In the genomic region with DNA sequence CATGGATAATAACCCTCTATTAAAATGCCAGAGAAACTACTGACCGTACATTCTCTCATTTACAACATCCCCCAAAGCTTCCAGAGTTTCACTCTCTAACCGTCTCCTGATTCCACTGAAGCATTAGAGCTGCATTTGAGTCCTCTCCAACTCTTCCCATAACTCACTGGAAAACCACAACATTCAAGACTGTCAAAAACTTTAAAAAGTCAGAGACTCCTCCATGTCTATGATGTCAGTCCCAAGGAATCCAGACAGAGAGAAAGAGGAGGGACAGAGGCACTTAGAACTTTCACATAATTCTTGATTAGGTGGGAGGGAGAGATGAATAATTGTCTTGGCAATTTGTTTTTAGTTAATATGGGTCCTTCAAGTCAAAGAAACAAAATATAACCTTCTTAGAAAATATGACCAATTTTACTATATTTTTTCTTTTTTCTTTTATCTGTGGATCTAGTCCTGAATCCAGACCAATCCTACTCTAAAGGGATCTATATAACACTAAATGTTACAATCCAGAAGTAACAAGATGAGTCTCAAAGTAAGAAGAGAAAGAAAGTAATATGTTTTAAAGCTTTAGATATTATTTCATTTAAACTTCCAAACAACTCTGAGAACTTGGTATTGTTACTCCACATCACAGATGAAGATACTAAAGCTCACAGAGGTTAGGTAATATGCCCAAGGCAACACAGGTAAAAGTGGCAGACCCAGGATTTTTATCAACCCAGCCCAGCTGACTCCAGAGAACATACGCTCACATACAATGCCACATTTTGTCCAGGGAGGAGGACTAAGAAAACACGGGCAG, we compare ENCODE assay signal across 12 cellular contexts. TPM values are rescaled to one million over a fixed set of nuclear protein-coding genes. Genes with fewer than 3 reads are reported as not detected.
DNase-seq lines count a peak whose midpoint lies in the region; ATAC-seq and TF ChIP-seq lines count a peak whose summit lies in the region.
"Had no signal": no experiment of that assay in that cellular context is flagged by ENCODE, and none has a peak within 500 bp of the region (broad histone marks: within the 10 kb centered on the region; RNA-seq: fewer than 3 reads in every experiment).

No MANE protein-coding gene starts in this region.

- intact Hi-C loops in psoas muscle (cut with DNase I): no loop called here

- WGBS in psoas muscle, 3 donors: 47 to 78% (median 55%) methylated on average over 4 of the region's 4 CpGs

- H3K9me3 ChIP-seq in SJCRH30 (replicated peaks): no peaks in the 10 kb centered on the region
- H3K9me3 ChIP-seq in psoas muscle: no peaks in the 10 kb centered on the region
- H3K9me3 ChIP-seq: Caco-2 had no signal

- H3K36me3 ChIP-seq in SJCRH30 (no peaks in the 10 kb centered on the region), psoas muscle (ENCODE audit: insufficient read depth in 1 of 2, low read depth in 1 of 2) (no peaks in the 10 kb centered on the region)

- ATAC-seq in psoas muscle: peak in 3 of 4 donors; percentile 29 to 34 (median 32)
- ATAC-seq in HG03439 (IDR thresholded peaks at IDR 0.05; ENCODE audit: unreplicated experiment): no peak
- ATAC-seq in GM21737 (IDR thresholded peaks at IDR 0.05; ENCODE audit: unreplicated experiment): no peak
- ATAC-seq: HCT116 had no signal

- no peak overlapping the region for H3K4me3 ChIP-seq in SJCRH30
- H3K4me3 ChIP-seq in fibroblast of pulmonary artery (replicated peaks; ENCODE audit: low read depth, low read length): peak overlapping the region; percentile 3
- no peak overlapping the region for H3K4me3 ChIP-seq in psoas muscle

- no peak for TF ChIP-seq CTCF in fibroblast of pulmonary artery (IDR thresholded peaks at IDR 0.05; ENCODE audit: low read length, missing control alignments)
- no peak for TF ChIP-seq CTCF in psoas muscle (IDR thresholded peaks at IDR 0.05)

- H3K27ac ChIP-seq in SJCRH30 (0 out of 2 replicates have a peak overlapping the region, but pooled peaks have one; percentile 5), psoas muscle (peak overlapping the region; percentile 50)

- peaks cover 12% of the 10 kb centered on the region for H3K4me1 ChIP-seq in SJCRH30
- peaks cover 28% of the 10 kb centered on the region for H3K4me1 ChIP-seq in psoas muscle

- no peaks in the 10 kb centered on the region for H3K27me3 ChIP-seq in SJCRH30
- H3K27me3 ChIP-seq in psoas muscle (ENCODE audit: insufficient read depth in 3 of 3, low read length in 2 of 3): no peaks in the 10 kb centered on the region

- DNase-seq in AG20443 (ENCODE audit: low spot score): peak; percentile 83
- peak in 1 of 2 experiments; percentile 11 for DNase-seq in SJCRH30
- DNase-seq in fibroblast of pulmonary artery (ENCODE audit: low read depth): peak; percentile 86
- no peak for DNase-seq in psoas muscle
- no peak for DNase-seq in activated CD4-positive, CD25-positive, alpha-beta regulatory T cell (lab: John Stamatoyannopoulos, UW)
- no peak for DNase-seq in stimulated activated CD8-positive, alpha-beta memory T cell treated with anti-CD3 and anti-CD28 coated beads, Interleukin-4, amount 100 ng/mL, for 48 hours
- DNase-seq: activated CD4-positive, alpha-beta T cell treated with anti-CD3 and anti-CD28 coated beads, Interleukin-2, amount 50 U/mL, for 48 hours; Caco-2; SHP77 treated with DMSO at 0.1 percent for 48 hours had no signal

RNA-seq across cellular contexts. Expression of gene OTUD7B, which starts 23.8 kb away (rescaled TPM):
- 13.1 and 13.3 TPM in 2 replicates for total RNA-seq in SJCRH30 (2014; rRNA removed; shearing (Covaris generic))
- 10 to 100 TPM; 47.4 to 62.0 (median 59.4) TPM for total RNA-seq in psoas muscle
- 10 to 100 TPM in 1 of 3 donors, 1 to 10 TPM in 2; 6.8 to 29.6 (median 9.8) TPM for polyA plus RNA-seq in psoas muscle

RNA-seq across cellular contexts. Expression of gene MTMR11, which starts 50.0 kb away (rescaled TPM):
- 2.2 and 3.0 TPM in 2 replicates for total RNA-seq in SJCRH30 (2014; rRNA removed; shearing (Covaris generic))
- 1 to 10 TPM; 1.0 to 3.0 (median 1.8) TPM for total RNA-seq in psoas muscle
- 1 to 10 TPM in 1 of 3 donors, under 1 TPM in 2; 0.78 to 1.7 (median 0.80) TPM for polyA plus RNA-seq in psoas muscle

RNA-seq across cellular contexts. Expression of gene SF3B4, which starts 59.1 kb away (rescaled TPM):
- total RNA-seq in SJCRH30 (2014; rRNA removed; shearing (Covaris generic)): 32.6 and 34.9 TPM in 2 replicates
- total RNA-seq in psoas muscle: 10 to 100 TPM; 13.0 to 26.9 (median 21.9) TPM
- 10 to 100 TPM; 13.9 to 28.9 (median 16.7) TPM for polyA plus RNA-seq in psoas muscle

Comparison
In these comparisons a context has a peak if more than half of its experiments do, and no peak if none do; other contexts are left out.
1. DNase-seq: peak in AG20443 (single experiment) and fibroblast of pulmonary artery (single experiment); none in psoas muscle (0 of 2), activated CD4-positive, CD25-positive, alpha-beta regulatory T cell (0 of 4) and stimulated activated CD8-positive, alpha-beta memory T cell treated with anti-CD3 and anti-CD28 coated beads, Interleukin-4, amount 100 ng/mL, for 48 hours (single experiment).
2. ATAC-seq: peak in psoas muscle (3 of 4); none in HG03439 (single experiment) and GM21737 (single experiment).